14 cellular contexts compared by ENCODE assay signal in genomic region chr18:28963481-28963880, GRCh38.
"Had no signal": no experiment of that assay in that cellular context is flagged by ENCODE, and none has a peak within 500 bp of the region (broad histone marks: within the 10 kb centered on the region; RNA-seq: fewer than 3 reads in every experiment).

No MANE protein-coding gene starts in this region.

- H3K36me3 ChIP-seq: cardiac muscle cell, thoracic aorta, uterus had no signal

- DNase-seq: activated CD4-positive, alpha-beta memory T cell treated with anti-CD3 and anti-CD28 coated beads, Interleukin-2, amount 10 ng/mL, durations not matched to agents 7 days and 5 days; activated CD4-positive, alpha-beta T cell treated with anti-CD3 and anti-CD28 coated beads for 36 hours; activated naive CD8-positive, alpha-beta T cell treated with anti-CD3 and anti-CD28 coated beads, Interleukin-2, amount 10 ng/mL, durations not matched to agents 7 days and 5 days; activated T-cell treated with anti-CD3 and anti-CD28 coated beads, Interleukin-2, amount 50 U/mL, for 72 hours; aorta; hypothalamus; nephron progenitor cell; stimulated activated CD4-positive, alpha-beta T cell treated with anti-CD3 and anti-CD28 coated beads, Interleukin-2, amount 100 ng/mL, for 48 hours; stimulated activated naive CD4-positive, alpha-beta T cell treated with Interleukin-2 at 50 U/mL for 16 hours; T1000; uterus had no signal

- H3K27me3 ChIP-seq: cardiac muscle cell, uterus had no signal

- H3K4me3 ChIP-seq: cardiac muscle cell, thoracic aorta, uterus had no signal

- H3K9me3 ChIP-seq: thoracic aorta, uterus had no signal

- ATAC-seq: activated CD4-positive, alpha-beta T cell treated with anti-CD3 and anti-CD28 coated beads for 36 hours; activated T-cell treated with anti-CD3 and anti-CD28 coated beads, Interleukin-2, amount 50 U/mL, for 72 hours; sciatic nerve had no signal
